In genomic region chr3:69410301-69410700, GRCh38 we compare ENCODE assay signal across 8 cellular contexts.
DNase-seq lines count a peak whose midpoint lies in the region; ATAC-seq and TF ChIP-seq lines count a peak whose summit lies in the region.

No MANE protein-coding gene starts in this region.

- peak; percentile 22 for DNase-seq in NK-92 treated with Interleukin-12 subunit alpha and Interleukin-12 subunit beta, amount 100 ng/mL, for 24 hours (lab: John Stamatoyannopoulos, UW)
- no peak for DNase-seq in NK-92 (lab: John Stamatoyannopoulos, UW; ENCODE audit: unreplicated experiment)
- peak; percentile 35 for DNase-seq in NCI-H2107 (lab: John Stamatoyannopoulos, UW)
- peak in 46 of 61 donors; percentile 8 to 85 (median 50) for DNase-seq in caudate nucleus (lab: John Stamatoyannopoulos, UW)
- DNase-seq in left kidney (ENCODE audit: low read depth, low spot score): peak; percentile 86
- DNase-seq in stimulated activated CD4-positive, alpha-beta T cell treated with anti-CD3 and anti-CD28 coated beads, Interleukin-4, amount 100 ng/mL, for 4 hours: peak; percentile 59

- no peak overlapping the region for H3K4me3 ChIP-seq in WI38 (ENCODE audit: low read depth, low read length)

- TF ChIP-seq CTCF in WI38 (IDR thresholded peaks at IDR 0.05; ENCODE audit: low read depth, low read length): peak; percentile 81

- ATAC-seq in HG02678 (IDR thresholded peaks at IDR 0.05; ENCODE audit: unreplicated experiment): peak; percentile 98

- peak overlapping the region; percentile 38 for H3K27ac ChIP-seq in caudate nucleus (ENCODE audit: low read depth, low read length)
